ENCODE assay signal across 8 cellular contexts in the genomic region with DNA sequence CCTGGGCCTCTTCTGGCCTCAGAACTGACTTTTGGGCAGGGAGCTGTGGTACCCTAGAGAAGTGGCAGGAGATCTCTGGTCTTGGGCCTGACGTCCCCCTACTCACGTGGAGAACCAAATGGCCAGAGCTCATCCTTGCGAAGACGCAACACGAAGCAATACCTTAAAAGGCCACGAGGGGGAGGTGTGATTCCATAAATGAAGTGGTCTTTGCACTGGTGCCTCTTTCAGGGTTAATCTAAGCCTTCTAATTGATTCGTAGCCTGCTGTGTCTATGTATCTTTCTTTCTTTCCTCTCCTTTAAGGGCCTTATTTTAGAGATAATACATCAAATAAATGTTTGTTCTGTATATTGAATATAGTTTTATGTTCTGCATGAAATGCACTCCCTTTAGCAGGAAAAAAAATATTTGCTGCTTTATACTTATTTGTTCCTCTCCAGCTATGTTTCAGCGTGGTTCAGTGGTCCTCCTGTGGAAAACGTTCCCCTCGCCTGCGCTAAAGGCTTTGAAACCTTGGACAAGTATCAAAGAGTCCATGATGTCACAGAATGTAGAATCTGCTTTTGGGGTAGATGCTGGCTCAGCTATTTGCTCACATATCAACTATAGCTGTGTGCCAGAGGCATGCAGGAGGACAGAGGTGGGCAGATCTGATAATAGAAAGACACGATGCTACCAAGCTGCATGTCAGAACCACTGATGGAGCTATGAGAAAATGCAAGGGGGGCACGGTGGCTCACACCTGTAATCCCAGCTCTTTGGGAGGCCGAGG. TPM values are rescaled to one million over a fixed set of nuclear protein-coding genes. Genes with fewer than 3 reads are reported as not detected.
A peak's percentile ranks its signal among the peaks of the same experiment; 100 is the strongest.
DNase-seq lines count a peak whose midpoint lies in the region; ATAC-seq and TF ChIP-seq lines count a peak whose summit lies in the region.

No MANE protein-coding gene starts in this region.

- POLR2A ChIA-PET in AG04450 (lab: Yijun Ruan, JAX), result no interaction called here

- H3K27ac ChIP-seq in AG04450 (ENCODE audit: low read depth, low read length), result no peak overlapping the region
- no peak overlapping the region for H3K27ac ChIP-seq in lower lobe of right lung

- CTCF ChIA-PET in AG04450 (lab: Charles Lee), result interaction anchor here (0.6 to 3.8 kb wide), 77 partner anchors 11 to 926 kb away, joined by 3 to 94 read pairs (median 4); a partner anchor contains a TSS

- peak; percentile 72 for ATAC-seq in GM18858 (IDR thresholded peaks at IDR 0.05; ENCODE audit: unreplicated experiment)
- peak; percentile 94 for ATAC-seq in HG03354 (IDR thresholded peaks at IDR 0.05; ENCODE audit: poor library complexity, severe bottlenecking, unreplicated experiment)
- peak; percentile 73 for ATAC-seq in lower lobe of right lung

- H3K27me3 ChIP-seq in AG04450 (ENCODE audit: control insufficient read depth, insufficient read depth, low read length), result peaks cover 10% of the 10 kb centered on the region
- H3K27me3 ChIP-seq in lower lobe of right lung (ENCODE audit: low read depth), result no peaks in the 10 kb centered on the region

- H3K36me3 ChIP-seq in lower lobe of right lung, result no peaks in the 10 kb centered on the region

- no peaks in the 10 kb centered on the region for H3K4me1 ChIP-seq in lower lobe of right lung

- H3K9me3 ChIP-seq in AG04450 (ENCODE audit: control insufficient read depth, insufficient read depth, low read length) (no peaks in the 10 kb centered on the region), lower lobe of right lung (no peaks in the 10 kb centered on the region)

- DNase-seq in AG04450 (ENCODE audit: low read depth, low spot score), result peak; percentile 48
- peak; percentile 40 for DNase-seq in NCI-H510A treated with DMSO at 0.1 percent for 48 hours (lab: John Stamatoyannopoulos, UW)
- DNase-seq in activated CD4-positive, alpha-beta T cell treated with anti-CD3 and anti-CD28 coated beads for 48 hours, result peak; percentile 87
- peak; percentile 91 for DNase-seq in dermis blood vessel endothelial cell
- no peak for DNase-seq in lower lobe of right lung
- peak; percentile 21 for DNase-seq in stimulated activated CD8-positive, alpha-beta memory T cell treated with anti-CD3 and anti-CD28 coated beads, Interleukin-12 subunit alpha, Interleukin-12 subunit beta, amount 100 ng/mL, for 4 hours (ENCODE audit: low read depth)

- TF ChIP-seq CTCF in AG04450 (IDR thresholded peaks at IDR 0.05; ENCODE audit: low read depth, low read length) (peak; percentile 81), lower lobe of right lung (IDR thresholded peaks at IDR 0.05) (peak; percentile 91)

- intact Hi-C loops in lower lobe of right lung (cut with DNase I), result no loop called here

- H3K4me3 ChIP-seq in AG04450 (ENCODE audit: low read depth, low read length), result no peak overlapping the region
- H3K4me3 ChIP-seq in lower lobe of right lung, result no peak overlapping the region

RNA-seq across cellular contexts. Expression of a gene that starts 41.0 kb away (rescaled TPM):
- not detected in 2 replicates for polyA plus RNA-seq in AG04450 (2011; rRNA removed)
- not detected in 2 replicates for polyA minus RNA-seq in AG04450 (2011; rRNA and poly(A)+ RNA removed)
- not detected in 2 replicates for total RNA-seq in dermis blood vessel endothelial cell
- not detected for total RNA-seq in lower lobe of right lung
